Comparison of ENCODE assay signal across 19 cellular contexts in genomic region chr17:57744195-57745170, GRCh38. TPM values are rescaled to one million over a fixed set of nuclear protein-coding genes. Genes with fewer than 3 reads are reported as not detected.
DNase-seq lines count a peak whose midpoint lies in the region; ATAC-seq and TF ChIP-seq lines count a peak whose summit lies in the region.
"Had no signal": no experiment of that assay in that cellular context is flagged by ENCODE, and none has a peak within 500 bp of the region (broad histone marks: within the 10 kb centered on the region; RNA-seq: fewer than 3 reads in every experiment).

No MANE protein-coding gene starts in this region.

- CTCF ChIA-PET in PC-3 (lab: Charles Lee): no interaction called here

- H3K27me3 ChIP-seq in gastroesophageal sphincter (peaks cover 10% of the 10 kb centered on the region), PC-3 (ENCODE audit: low read length) (peaks cover 45% of the 10 kb centered on the region)

- H3K27ac ChIP-seq in gastroesophageal sphincter: no peak overlapping the region
- H3K27ac ChIP-seq in PC-3 (ENCODE audit: low read length): no peak overlapping the region
- H3K27ac ChIP-seq: 22Rv1 had no signal

- no peak for TF ChIP-seq POLR2A in gastroesophageal sphincter (IDR thresholded peaks at IDR 0.05)

- H3K4me3 ChIP-seq in gastroesophageal sphincter: no peak overlapping the region
- H3K4me3 ChIP-seq in PC-3 (ENCODE audit: low read length): no peak overlapping the region
- H3K4me3 ChIP-seq: K562 had no signal

- H3F3A ChIP-seq in PC-3 (ENCODE audit: low read length, unreplicated experiment): no peaks in the 10 kb centered on the region

- WGBS in gastroesophageal sphincter (ENCODE audit: low coverage in 1 of 2), 2 donors: 80 to 84% methylated on average over 9 to 16 of the region's 26 CpGs

- BruUV-seq in PC-3 (replicated peaks; lab: Mats Ljungman, UMichigan): no TSS peak

- H3K9me3 ChIP-seq in gastroesophageal sphincter: no peaks in the 10 kb centered on the region
- H3K9me3 ChIP-seq in PC-3 (ENCODE audit: low read length): no peaks in the 10 kb centered on the region

- no peak overlapping the region for H3K4me3 Mint-ChIP-seq in memory B cell
- H3K4me3 Mint-ChIP-seq in activated CD4-positive, alpha-beta T cell treated with anti-CD3 and anti-CD28 coated beads, Interleukin-2, amount 10 ng/mL, durations not matched to agents 24 days and 14 days: no peak overlapping the region
- H3K4me3 Mint-ChIP-seq: H9; T-helper 1 cell treated with Interleukin-12 subunit alpha and Interleukin-12 subunit beta and Interleukin-4 antibody, amounts not matched to agents 30 μg/mL and 1 μg/mL, for 36 hours had no signal

- no peaks in the 10 kb centered on the region for H3K9me3 Mint-ChIP-seq in memory B cell
- H3K9me3 Mint-ChIP-seq in activated CD4-positive, alpha-beta T cell treated with anti-CD3 and anti-CD28 coated beads, Interleukin-2, amount 10 ng/mL, durations not matched to agents 24 days and 14 days: no peaks in the 10 kb centered on the region
- H3K9me3 Mint-ChIP-seq: H9; T-helper 1 cell treated with Interleukin-12 subunit alpha and Interleukin-12 subunit beta and Interleukin-4 antibody, amounts not matched to agents 30 μg/mL and 1 μg/mL, for 36 hours had no signal

- TF ChIP-seq EP300 in gastroesophageal sphincter (IDR thresholded peaks at IDR 0.05): no peak

- no peaks in the 10 kb centered on the region for H4K20me1 ChIP-seq in PC-3 (ENCODE audit: low read length)

- peaks cover 8% of the 10 kb centered on the region for H3K27me3 Mint-ChIP-seq in memory B cell
- H3K27me3 Mint-ChIP-seq in activated CD4-positive, alpha-beta T cell treated with anti-CD3 and anti-CD28 coated beads, Interleukin-2, amount 10 ng/mL, durations not matched to agents 24 days and 14 days: peaks cover 23% of the 10 kb centered on the region

- H3K4me1 Mint-ChIP-seq in memory B cell: peaks cover 23% of the 10 kb centered on the region
- H3K4me1 Mint-ChIP-seq in activated CD4-positive, alpha-beta T cell treated with anti-CD3 and anti-CD28 coated beads, Interleukin-2, amount 10 ng/mL, durations not matched to agents 24 days and 14 days: peaks cover 5% of the 10 kb centered on the region
- H3K4me1 Mint-ChIP-seq: H9 had no signal

- DNase-seq in SIG-M5 treated with dmso at 0.1 percent for 504 hours (lab: John Stamatoyannopoulos, UW; ENCODE audit: unreplicated experiment) (peak; percentile 55), SIG-M5 (lab: John Stamatoyannopoulos, UW) (no peak), NOMO-1 treated with dmso at 0.1 percent for 144 hours (lab: John Stamatoyannopoulos, UW; ENCODE audit: unreplicated experiment) (peak; percentile 78), memory B cell (ENCODE audit: low spot score in 2 of 2) (no peak), PC-3 (no peak)
- DNase-seq in activated CD4-positive, alpha-beta T cell treated with anti-CD3 and anti-CD28 coated beads, Interleukin-2, amount 10 ng/mL, durations not matched to agents 24 days and 14 days: no peak
- DNase-seq: C1 segment of cervical spinal cord, H9, NCI-H1105 treated with DMSO at 0.1 percent for 48 hours, NCI-H2029, NCI-H2171 treated with DMSO at 0.1 percent for 48 hours, NCI-H510A had no signal

- POLR2A ChIA-PET in PC-3 (lab: Charles Lee; ENCODE audit: unreplicated experiment): no interaction called here

- no peaks in the 10 kb centered on the region for H3K36me3 Mint-ChIP-seq in memory B cell
- no peaks in the 10 kb centered on the region for H3K36me3 Mint-ChIP-seq in activated CD4-positive, alpha-beta T cell treated with anti-CD3 and anti-CD28 coated beads, Interleukin-2, amount 10 ng/mL, durations not matched to agents 24 days and 14 days (ENCODE audit: low read depth)

- H3K27ac Mint-ChIP-seq in memory B cell: no peak overlapping the region
- H3K27ac Mint-ChIP-seq in activated CD4-positive, alpha-beta T cell treated with anti-CD3 and anti-CD28 coated beads, Interleukin-2, amount 10 ng/mL, durations not matched to agents 24 days and 14 days: no peak overlapping the region
- H3K27ac Mint-ChIP-seq: H9; T-helper 1 cell treated with Interleukin-12 subunit alpha and Interleukin-12 subunit beta and Interleukin-4 antibody, amounts not matched to agents 30 μg/mL and 1 μg/mL, for 36 hours had no signal

- intact Hi-C loops in activated CD4-positive, alpha-beta T cell treated with anti-CD3 and anti-CD28 coated beads, Interleukin-2, amount 10 ng/mL, durations not matched to agents 24 days and 14 days (cut with micrococcal nuclease): no loop called here
- intact Hi-C loops in PC-3 (cut with micrococcal nuclease): loop anchor here (5.0 kb wide), 1 partner anchor 88 kb away; no protein-coding TSS in a partner anchor

- H3K36me3 ChIP-seq in gastroesophageal sphincter (no peaks in the 10 kb centered on the region), PC-3 (ENCODE audit: low read depth, low read length) (no peaks in the 10 kb centered on the region)

- no peak overlapping the region for H3K9ac ChIP-seq in PC-3 (ENCODE audit: low read length)

- H3K4me1 ChIP-seq in gastroesophageal sphincter: no peaks in the 10 kb centered on the region
- H3K4me1 ChIP-seq in PC-3 (ENCODE audit: insufficient read depth, low read length): no peaks in the 10 kb centered on the region

- no peaks in the 10 kb centered on the region for H3K79me2 ChIP-seq in PC-3 (ENCODE audit: low read length)

- no peak overlapping the region for H3K4me2 ChIP-seq in PC-3 (ENCODE audit: low read length)

- peak; percentile 63 for ATAC-seq in memory B cell (ENCODE audit: low read depth)
- ATAC-seq in GM21526 (IDR thresholded peaks at IDR 0.05; ENCODE audit: low FRiP score, unreplicated experiment): no peak
- no peak for ATAC-seq in gastroesophageal sphincter
- ATAC-seq in PC-3: no peak
- ATAC-seq: K562, Right ventricle myocardium inferior had no signal

- TF ChIP-seq CTCF in gastroesophageal sphincter (IDR thresholded peaks at IDR 0.05) (no peak), PC-3 (conservative IDR thresholded peaks at IDR 0.05; ENCODE audit: low read depth, low read length) (no peak)

- no peaks in the 10 kb centered on the region for H3K9me2 ChIP-seq in PC-3 (replicated peaks; ENCODE audit: low read length)

- H2AFZ ChIP-seq in PC-3 (ENCODE audit: low read length): no peak overlapping the region

RNA-seq across cellular contexts. Expression of gene CCDC182, which starts 0.6 kb away (rescaled TPM):
- not detected for total RNA-seq in gastroesophageal sphincter
- total RNA-seq in activated CD4-positive, alpha-beta T cell treated with anti-CD3 and anti-CD28 coated beads, Interleukin-2, amount 10 ng/mL, durations not matched to agents 24 days and 14 days: not detected in 2 replicates
- total RNA-seq in PC-3 (2014; rRNA removed): not detected in 2 replicates
- total RNA-seq: H9, K562, M059J, Right ventricle myocardium inferior had no signal

Comparison
In these comparisons a context has a peak if more than half of its experiments do, and no peak if none do; other contexts are left out.
1. DNase-seq: peak in SIG-M5 treated with dmso at 0.1 percent for 504 hours (single experiment) and NOMO-1 treated with dmso at 0.1 percent for 144 hours (single experiment); none in SIG-M5 (single experiment), memory B cell (0 of 2), activated CD4-positive, alpha-beta T cell treated with anti-CD3 and anti-CD28 coated beads, Interleukin-2, amount 10 ng/mL, durations not matched to agents 24 days and 14 days (single experiment) and PC-3 (single experiment).